In the genomic region with DNA sequence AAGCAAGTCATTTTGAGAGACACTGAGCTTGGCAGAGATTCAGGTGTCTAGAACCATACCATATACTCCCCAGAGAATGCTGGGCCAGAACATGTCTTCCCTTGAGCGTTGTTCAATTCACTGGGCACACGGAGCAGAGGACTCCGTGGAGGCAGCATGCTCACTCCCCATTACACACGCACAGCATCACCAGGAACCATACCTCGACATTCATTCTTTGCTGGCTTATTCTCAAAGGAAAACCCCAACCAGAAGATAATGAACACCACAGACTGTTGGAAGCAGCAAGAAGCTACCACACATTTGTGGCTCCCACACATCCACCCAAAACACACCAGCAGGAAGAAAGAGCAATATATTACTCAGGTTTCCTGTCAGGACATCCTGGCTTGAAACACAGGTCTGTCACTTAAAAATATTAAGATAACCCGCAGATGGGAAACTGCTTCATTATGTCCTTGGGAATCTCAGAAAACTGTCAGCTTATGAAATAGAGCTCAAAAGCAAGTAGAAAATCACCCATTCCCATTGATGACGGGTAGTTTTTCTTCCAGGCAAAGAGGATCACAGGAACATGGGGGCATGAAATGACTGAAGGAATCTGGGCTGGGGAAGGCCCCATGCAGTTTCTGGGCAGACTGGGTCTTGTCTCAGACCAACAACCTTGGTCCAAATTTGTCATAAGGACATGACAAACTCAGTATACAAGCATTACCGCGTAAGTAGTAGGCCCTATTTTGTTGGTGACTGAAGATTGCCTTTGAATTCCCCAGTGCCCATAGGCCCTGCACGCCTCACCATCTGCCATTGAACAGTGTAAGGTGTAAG, we compare ENCODE assay signal across 7 cellular contexts. TPM values are rescaled to one million over a fixed set of nuclear protein-coding genes. Genes with fewer than 3 reads are reported as not detected.
DNase-seq lines count a peak whose midpoint lies in the region; ATAC-seq, FAIRE-seq and TF ChIP-seq lines count a peak whose summit lies in the region.

No MANE protein-coding gene starts in this region.

- peaks cover 65% of the 10 kb centered on the region for H3K4me1 ChIP-seq in OCI-LY1 (ENCODE audit: insufficient read depth, low read length, severe bottlenecking)
- H3K4me1 ChIP-seq in parathyroid adenoma = peaks cover 23% of the 10 kb centered on the region

- H3K9ac ChIP-seq in OCI-LY1 (ENCODE audit: low read length) (peak overlapping the region; percentile 87), parathyroid adenoma (no peak overlapping the region)

- H3K27ac ChIP-seq in OCI-LY1 (ENCODE audit: low read depth, low read length, poor library complexity, severe bottlenecking) = peak overlapping the region; percentile 98
- H3K27ac ChIP-seq in parathyroid adenoma = peak overlapping the region; percentile 93

- no peaks in the 10 kb centered on the region for H4K20me1 ChIP-seq in OCI-LY1 (ENCODE audit: insufficient read depth, low read length)

- H3K4me1 Mint-ChIP-seq in chondrocyte (ENCODE audit: low read depth) = peaks cover 55% of the 10 kb centered on the region

- ATAC-seq in HG02571 (IDR thresholded peaks at IDR 0.05; ENCODE audit: unreplicated experiment) = no peak

- no peak for TF ChIP-seq POLR2A in H54 (IDR thresholded peaks at IDR 0.05; ENCODE audit: low read depth, low read length)

- no peaks in the 10 kb centered on the region for H3K36me3 Mint-ChIP-seq in chondrocyte (ENCODE audit: low read depth)

- H3K36me3 ChIP-seq in OCI-LY1 (ENCODE audit: insufficient read depth, low read length) = no peaks in the 10 kb centered on the region
- H3K36me3 ChIP-seq in parathyroid adenoma (ENCODE audit: control insufficient read depth, insufficient read depth, low read length) = no peaks in the 10 kb centered on the region

- H3F3A ChIP-seq in OCI-LY1 (ENCODE audit: insufficient read depth, low read length) = peaks cover 8% of the 10 kb centered on the region; the same call in 1 of the 2 replicates

- H3K27ac Mint-ChIP-seq in chondrocyte (ENCODE audit: unreplicated experiment) = peak overlapping the region; percentile 99

- H3K4me2 ChIP-seq in OCI-LY1 (ENCODE audit: low read length) = peak overlapping the region; percentile 82
- peak overlapping the region; percentile 33 for H3K4me2 ChIP-seq in parathyroid adenoma (ENCODE audit: low read length)

- H3K9me3 ChIP-seq in OCI-LY1 (ENCODE audit: low read length) (no peaks in the 10 kb centered on the region), parathyroid adenoma (ENCODE audit: control insufficient read depth, low read length) (no peaks in the 10 kb centered on the region)

- H3K27me3 ChIP-seq in OCI-LY1 (ENCODE audit: insufficient read depth, low read length) (no peaks in the 10 kb centered on the region), parathyroid adenoma (ENCODE audit: control insufficient read depth, insufficient read depth, low read length) (no peaks in the 10 kb centered on the region)

- H3K9me2 ChIP-seq in OCI-LY1 (ENCODE audit: low read depth, low read length) = no peaks in the 10 kb centered on the region

- no peaks in the 10 kb centered on the region for H3K27me3 Mint-ChIP-seq in chondrocyte (ENCODE audit: low read depth)

- DNase-seq in GM19239 (ENCODE audit: insufficient read length, low spot score) = no peak
- DNase-seq in chondrocyte (ENCODE audit: low spot score) = no peak
- DNase-seq in globus pallidus (ENCODE audit: low spot score) = no peak
- DNase-seq in H54 (ENCODE audit: insufficient read length, low spot score) = no peak

- TF ChIP-seq CTCF in OCI-LY1 (IDR thresholded peaks at IDR 0.05; ENCODE audit: low read length) (no peak), chondrocyte (IDR thresholded peaks at IDR 0.05) (no peak), parathyroid adenoma (IDR thresholded peaks at IDR 0.05) (no peak)

- peak overlapping the region; percentile 69 for H3K4me3 Mint-ChIP-seq in chondrocyte (ENCODE audit: unreplicated experiment)

- H3K4me3 ChIP-seq in OCI-LY1 (ENCODE audit: low read depth, low read length, poor library complexity, severe bottlenecking) = no peak overlapping the region
- no peak overlapping the region for H3K4me3 ChIP-seq in parathyroid adenoma (ENCODE audit: low read depth, low read length)

- FAIRE-seq in GM19239 (lab: Jason Lieb, UNC) (peak; percentile 90), H54 (lab: Jason Lieb, UNC) (no peak)

- no peaks in the 10 kb centered on the region for H3K9me3 Mint-ChIP-seq in chondrocyte (ENCODE audit: low read depth)

- H3K79me2 ChIP-seq in OCI-LY1 (ENCODE audit: insufficient read depth, low read length) (no peaks in the 10 kb centered on the region), parathyroid adenoma (no peaks in the 10 kb centered on the region)

- H2AFZ ChIP-seq in OCI-LY1 (ENCODE audit: low read length) (no peak overlapping the region), parathyroid adenoma (peak overlapping the region; percentile 80)

RNA-seq across cellular contexts. Expression of a gene that starts 46.5 kb away (rescaled TPM):
- 220 to 240 TPM (median 221 TPM) in 3 replicates for total RNA-seq in chondrocyte

RNA-seq across cellular contexts. Expression of a gene that starts 57.1 kb away (rescaled TPM):
- 14.3 to 24.8 TPM (median 14.7 TPM) in 3 replicates for total RNA-seq in chondrocyte
